Comparison of ENCODE assay signal across 28 cellular contexts in genomic region chr15:45099549-45100165, GRCh38. TPM values are rescaled to one million over a fixed set of nuclear protein-coding genes. Genes with fewer than 3 reads are reported as not detected.
DNase-seq lines count a peak whose midpoint lies in the region; ATAC-seq and TF ChIP-seq lines count a peak whose summit lies in the region.
"Had no signal": no experiment of that assay in that cellular context is flagged by ENCODE, and none has a peak within 500 bp of the region (broad histone marks: within the 10 kb centered on the region; RNA-seq: fewer than 3 reads in every experiment).

No MANE protein-coding gene starts in this region.

- dilution Hi-C loops in mammary epithelial cell (cut with HindIII; ENCODE audit: low sequenced_read_pairs) = no loop called here

- in situ Hi-C loops in mammary epithelial cell (cut with MboI; ENCODE audit: low sequenced_read_pairs in 2 of 2) = loop anchor here in 1 of 2 donors (25.0 kb wide), 1 partner anchor 137 kb away; the partner anchor contains the start of gene TERB2

- no peak overlapping the region for H2AFZ ChIP-seq in osteoblast (ENCODE audit: low read length)
- no peak overlapping the region for H2AFZ ChIP-seq in mammary epithelial cell (ENCODE audit: low read depth, low read length)
- H2AFZ ChIP-seq: PC-9 had no signal

- H3K9me3 ChIP-seq in right cardiac atrium (ENCODE audit: control insufficient read depth, low read length) = no peaks in the 10 kb centered on the region
- H3K9me3 ChIP-seq in osteoblast (ENCODE audit: low read depth, low read length) = no peaks in the 10 kb centered on the region
- no peaks in the 10 kb centered on the region for H3K9me3 ChIP-seq in mammary epithelial cell (replicated peaks; ENCODE audit: insufficient read depth, low read length)
- H3K9me3 ChIP-seq: BE2C, SJSA1 had no signal

- BruUV-seq in mammary epithelial cell (replicated peaks; lab: Mats Ljungman, UMichigan) = no TSS peak

- WGBS in right cardiac atrium = 87% methylated on average over 23 of the region's 23 CpGs
- WGBS in mammary epithelial cell (ENCODE audit: low coverage, missing lambda C conversion rate) = 80% methylated on average over 22 of the region's 23 CpGs

- no peak overlapping the region for H3K9ac ChIP-seq in mammary epithelial cell (ENCODE audit: insufficient read depth, low read length)
- H3K9ac ChIP-seq: KMS-11 had no signal

- H3K4me2 ChIP-seq in osteoblast (ENCODE audit: insufficient read depth, low read length) = no peak overlapping the region
- H3K4me2 ChIP-seq in mammary epithelial cell (ENCODE audit: insufficient read depth, low read depth, low read length) = no peak overlapping the region
- H3K4me2 ChIP-seq: KMS-11, PC-9 had no signal

- H4K20me1 ChIP-seq in osteoblast (ENCODE audit: insufficient read depth, low read length) (no peaks in the 10 kb centered on the region), mammary epithelial cell (ENCODE audit: insufficient read depth, low read length) (no peaks in the 10 kb centered on the region)

- H3K79me2 ChIP-seq in osteoblast (ENCODE audit: insufficient read depth, low read length) = no peaks in the 10 kb centered on the region
- no peaks in the 10 kb centered on the region for H3K79me2 ChIP-seq in mammary epithelial cell (ENCODE audit: insufficient read depth, low read length)

- no peak overlapping the region for H3K4me3 ChIP-seq in right cardiac atrium (ENCODE audit: low read length)
- H3K4me3 ChIP-seq in osteoblast (ENCODE audit: insufficient read depth, low read length) = no peak overlapping the region
- no peak overlapping the region for H3K4me3 ChIP-seq in mammary epithelial cell (replicated peaks in 1 of 3; ENCODE audit: insufficient read depth in 1 of 3, low read depth in 2 of 3, low read length in 3 of 3)
- H3K4me3 ChIP-seq: GM12878, PC-9, SJSA1 had no signal

- H3K27me3 ChIP-seq in right cardiac atrium (ENCODE audit: control insufficient read depth, insufficient read depth) (no peaks in the 10 kb centered on the region), osteoblast (ENCODE audit: insufficient read depth, low read length) (peaks cover 23% of the 10 kb centered on the region), mammary epithelial cell (ENCODE audit: insufficient read depth, low read length) (peaks cover 3% of the 10 kb centered on the region)
- H3K27me3 ChIP-seq: BE2C, SJSA1 had no signal

- ATAC-seq in right cardiac atrium (no peak), Right ventricle myocardium inferior (no peak)
- ATAC-seq: GM12878 had no signal

- DNase-seq in cardiac septum (ENCODE audit: low spot score) (peak; percentile 55), right cardiac atrium (no peak), osteoblast (ENCODE audit: insufficient read length, low spot score, missing footprints) (peak; percentile 34), hepatic stellate cell (ENCODE audit: low spot score) (no peak), mammary epithelial cell (no peak), Right ventricle myocardium inferior (ENCODE audit: missing footprints) (no peak)
- DNase-seq: 8988T; ACHN; BE2C; CD8-positive, alpha-beta memory T cell; DMS 273 treated with DMSO at 0.1 percent for 48 hours; DMS79; EL; GDM1; MM.1S; NCI-H2029 treated with DMSO at 0.1 percent for 48 hours; NCI-H446 treated with DMSO at 0.1 percent for 48 hours; NCI-H526; NCI-H82; NK-92 treated with Interleukin-12 subunit alpha and Interleukin-12 subunit beta, amount 100 ng/mL, for 24 hours; PC-9; Right ventricle myocardium superior had no signal

- no peaks in the 10 kb centered on the region for H3K4me1 ChIP-seq in right cardiac atrium (ENCODE audit: control insufficient read depth, insufficient read depth, low read length)
- no peaks in the 10 kb centered on the region for H3K4me1 ChIP-seq in osteoblast (ENCODE audit: insufficient read depth, low read length)
- H3K4me1 ChIP-seq in mammary epithelial cell (ENCODE audit: insufficient read depth, low read length) = no peaks in the 10 kb centered on the region
- H3K4me1 ChIP-seq: BE2C, SJSA1 had no signal

- no peak for TF ChIP-seq CTCF in osteoblast (IDR thresholded peaks at IDR 0.05; ENCODE audit: extremely low read depth, low read depth, low read length)
- no peak for TF ChIP-seq CTCF in mammary epithelial cell (conservative IDR thresholded peaks at IDR 0.05 in 1 of 2, IDR thresholded peaks at IDR 0.05 in 1 of 2; ENCODE audit: extremely low read depth in 1 of 2, insufficient read depth in 1 of 2, low read depth in 1 of 2, low read length in 2 of 2)

- CTCF ChIA-PET in mammary epithelial cell (lab: Charles Lee; ENCODE audit: low non-redundant PET) = no interaction called here

- H3K27ac ChIP-seq in right cardiac atrium (ENCODE audit: low read length) = no peak overlapping the region
- no peak overlapping the region for H3K27ac ChIP-seq in osteoblast (ENCODE audit: low read depth, low read length)
- no peak overlapping the region for H3K27ac ChIP-seq in mammary epithelial cell (ENCODE audit: insufficient read depth, low read depth, low read length)
- H3K27ac ChIP-seq: KMS-11, PC-9, SJSA1 had no signal

- H3K36me3 ChIP-seq in osteoblast (ENCODE audit: insufficient read depth, low read length) (no peaks in the 10 kb centered on the region), mammary epithelial cell (ENCODE audit: insufficient read depth, low read length) (no peaks in the 10 kb centered on the region)
- H3K36me3 ChIP-seq: BE2C, SJSA1 had no signal

- intact Hi-C loops in cardiac septum (cut with DNase I) (no loop called here), right cardiac atrium (cut with DNase I) (no loop called here), mammary epithelial cell (cut with micrococcal nuclease) (no loop called here), Right ventricle myocardium inferior (cut with DNase I) (no loop called here)

RNA-seq across cellular contexts. Expression of gene DUOX2, which starts 14.3 kb away (rescaled TPM):
- total RNA-seq in cardiac septum (0.19 TPM), right cardiac atrium (under 1 TPM; 0.39 to 0.63 (median 0.43) TPM), osteoblast (under 0.01 TPM in 1 of 2 replicates, not detected in the other), mammary epithelial cell (under 1 TPM; 0.24 to 0.33 TPM), Right ventricle myocardium inferior (0.08 TPM)
- polyA plus RNA-seq in right cardiac atrium (0.41 TPM), mammary epithelial cell (0.06 TPM)
- not detected for polyA minus RNA-seq in mammary epithelial cell
- total RNA-seq: CD8-positive, alpha-beta memory T cell; PC-9; RPMI7951; SJSA1 had no signal
- polyA plus RNA-seq: CD14-positive monocyte; CD8-positive, alpha-beta memory T cell; GM12878; IgD-negative memory B cell had no signal

RNA-seq across cellular contexts. Expression of gene DUOXA2, which starts 14.5 kb away (rescaled TPM):
- not detected for total RNA-seq in cardiac septum
- not detected for total RNA-seq in right cardiac atrium
- polyA plus RNA-seq in right cardiac atrium = 0.05 TPM
- not detected in 2 replicates for total RNA-seq in osteoblast
- total RNA-seq in mammary epithelial cell = not detected
- polyA plus RNA-seq in mammary epithelial cell = not detected
- not detected for polyA minus RNA-seq in mammary epithelial cell
- not detected for total RNA-seq in Right ventricle myocardium inferior
- total RNA-seq: CD8-positive, alpha-beta memory T cell; GM12878; PC-9; Right ventricle myocardium superior; RPMI7951; SJSA1 had no signal
- polyA plus RNA-seq: CD14-positive monocyte; CD8-positive, alpha-beta memory T cell; GM12878; IgD-negative memory B cell had no signal

RNA-seq across cellular contexts. Expression of gene DUOXA1, which starts 30.0 kb away (rescaled TPM):
- total RNA-seq in cardiac septum = 0.73 TPM
- 1 to 10 TPM in 3 of 4 donors, under 1 TPM in 1; 0.72 to 2.1 (median 1.7) TPM for total RNA-seq in right cardiac atrium
- polyA plus RNA-seq in right cardiac atrium = 1.2 TPM
- total RNA-seq in osteoblast = 0.29 and 0.36 TPM in 2 replicates
- total RNA-seq in mammary epithelial cell = 1 to 10 TPM; 1.8 to 5.5 TPM
- polyA plus RNA-seq in mammary epithelial cell = 2.2 TPM
- not detected for polyA minus RNA-seq in mammary epithelial cell
- total RNA-seq in Right ventricle myocardium inferior = 0.68 TPM
- total RNA-seq: RPMI7951, SJSA1 had no signal
- polyA plus RNA-seq: CD14-positive monocyte, GM12878, IgD-negative memory B cell had no signal

RNA-seq across cellular contexts. Expression of gene DUOX1, which starts 30.1 kb away (rescaled TPM):
- 0.59 TPM for total RNA-seq in cardiac septum
- total RNA-seq in right cardiac atrium = 1 to 10 TPM; 1.9 to 6.1 (median 3.6) TPM
- 2.0 TPM for polyA plus RNA-seq in right cardiac atrium
- under 0.01 and 0.29 TPM in 2 replicates for total RNA-seq in osteoblast
- total RNA-seq in mammary epithelial cell = 10 to 100 TPM; 15.0 to 42.8 TPM
- polyA plus RNA-seq in mammary epithelial cell = 10.5 TPM
- polyA minus RNA-seq in mammary epithelial cell = 25.9 TPM
- 1.0 TPM for total RNA-seq in Right ventricle myocardium inferior
- total RNA-seq: PC-9, RPMI7951, SJSA1 had no signal

Comparison
In these comparisons a context has a peak if more than half of its experiments do, and no peak if none do; other contexts are left out.
1. DNase-seq: peak in cardiac septum (single experiment) and osteoblast (single experiment); none in right cardiac atrium (0 of 3), hepatic stellate cell (single experiment), mammary epithelial cell (single experiment) and Right ventricle myocardium inferior (single experiment).